Comparison of ENCODE assay signal across 8 cellular contexts in genomic region chr22:30634477-30635233, GRCh38. TPM values are rescaled to one million over a fixed set of nuclear protein-coding genes. Genes with fewer than 3 reads are reported as not detected.
DNase-seq lines count a peak whose midpoint lies in the region; ATAC-seq and TF ChIP-seq lines count a peak whose summit lies in the region.

No MANE protein-coding gene starts in this region.

- H3K27me3 ChIP-seq in layer of hippocampus (ENCODE audit: control insufficient read depth, insufficient read depth, low read length), result no peaks in the 10 kb centered on the region

- DNase-seq in AG20443 (ENCODE audit: low spot score) (peak; percentile 92), NCI-H446 treated with DMSO at 0.1 percent for 48 hours (lab: John Stamatoyannopoulos, UW) (peak; percentile 73), cerebellum (ENCODE audit: low spot score) (peak; percentile 93)
- DNase-seq in activated CD4-positive, alpha-beta T cell treated with anti-CD3 and anti-CD28 coated beads for 24 hours (ENCODE audit: low read depth in 2 of 2), result peak; percentile 88 to 91
- peak; percentile 80 to 89 for DNase-seq in stimulated activated CD4-positive, alpha-beta T cell treated with anti-CD3 and anti-CD28 coated beads, Interleukin-1b, Interleukin-23, amount 100 ng/mL, for 1 hour (ENCODE audit: low read depth in 2 of 2)

- peak overlapping the region; percentile 85 for H3K27ac ChIP-seq in layer of hippocampus (ENCODE audit: low read depth, low read length)

- peak; percentile 52 for ATAC-seq in HG03196 (IDR thresholded peaks at IDR 0.05; ENCODE audit: unreplicated experiment)

- in situ Hi-C loops in GM18951 (cut with MboI; ENCODE audit: low sequenced_read_pairs, unreplicated experiment), result loop anchor here (10.0 kb wide), 1 partner anchor 120 kb away; no protein-coding TSS in a partner anchor

- peak; percentile 36 for TF ChIP-seq POLR2A in GM18951 (IDR thresholded peaks at IDR 0.05; ENCODE audit: extremely low read depth, insufficient read depth, insufficient read length)

RNA-seq across cellular contexts. Expression of gene SLC35E4, which starts 0.9 kb away (rescaled TPM):
- 5.0 TPM for total RNA-seq in cerebellum

RNA-seq across cellular contexts. Expression of gene TCN2, which starts 27.7 kb away (rescaled TPM):
- total RNA-seq in cerebellum, result 24.9 TPM

RNA-seq across cellular contexts. Expression of gene DUSP18, which starts 33.0 kb away (rescaled TPM):
- total RNA-seq in cerebellum, result 29.3 TPM

RNA-seq across cellular contexts. Expression of gene PES1, which starts 42.9 kb away (rescaled TPM):
- 30.3 TPM for total RNA-seq in cerebellum

Comparison
In these comparisons a context has a peak if more than half of its experiments do, and no peak if none do; other contexts are left out.
1. Peak in every context shown above with its lines: DNase-seq, ATAC-seq and H3K27ac ChIP-seq.